In genomic region chr3:121736112-121736511, GRCh38 we compare ENCODE assay signal across 16 cellular contexts. TPM values are rescaled to one million over a fixed set of nuclear protein-coding genes. Genes with fewer than 3 reads are reported as not detected.
A peak's percentile ranks its signal among the peaks of the same experiment; 100 is the strongest.
DNase-seq lines count a peak whose midpoint lies in the region; ATAC-seq and TF ChIP-seq lines count a peak whose summit lies in the region.
"Had no signal": no experiment of that assay in that cellular context is flagged by ENCODE, and none has a peak within 500 bp of the region (broad histone marks: within the 10 kb centered on the region; RNA-seq: fewer than 3 reads in every experiment).

No MANE protein-coding gene starts in this region.

- no peaks in the 10 kb centered on the region for H3K27me3 ChIP-seq in foreskin keratinocyte
- H3K27me3 ChIP-seq: dorsolateral prefrontal cortex, right lobe of liver, uterus had no signal

- peak overlapping the region; percentile 78 for H3K27ac Mint-ChIP-seq in activated T-helper 17 cell treated with anti-CD3 and anti-CD28 coated beads, Interleukin-2, amount 50 U/mL, for 72 hours

- no peak overlapping the region for H3K27ac ChIP-seq in foreskin keratinocyte
- H3K27ac ChIP-seq: dorsolateral prefrontal cortex, right lobe of liver, uterus had no signal

- no peaks in the 10 kb centered on the region for H3K27me3 Mint-ChIP-seq in activated T-helper 17 cell treated with anti-CD3 and anti-CD28 coated beads, Interleukin-2, amount 50 U/mL, for 72 hours

- peak overlapping the region; percentile 53 for H3K4me3 Mint-ChIP-seq in activated T-helper 17 cell treated with anti-CD3 and anti-CD28 coated beads, Interleukin-2, amount 50 U/mL, for 72 hours

- TF ChIP-seq CTCF in foreskin keratinocyte (conservative IDR thresholded peaks at IDR 0.05) = no peak

- peaks cover 35% of the 10 kb centered on the region for H3K4me1 ChIP-seq in foreskin keratinocyte
- H3K4me1 ChIP-seq: uterus had no signal

- DNase-seq in A172 (ENCODE audit: low spot score) (peak; percentile 5), EL (peak; percentile 35), foreskin keratinocyte (peak in 1 of 2 donors; percentile 41), anterior cingulate cortex (lab: John Stamatoyannopoulos, UW) (no peak)
- DNase-seq: dorsolateral prefrontal cortex, MV-4-11, NCI-H187, NCI-H345, occipital lobe, right lobe of liver, uterus had no signal

- peak; percentile 79 for ATAC-seq in activated T-helper 17 cell treated with anti-CD3 and anti-CD28 coated beads, Interleukin-2, amount 50 U/mL, for 72 hours (replicated peaks)
- ATAC-seq in foreskin keratinocyte (peak; percentile 59), HG03571 (IDR thresholded peaks at IDR 0.05; ENCODE audit: unreplicated experiment) (no peak), HG02759 (IDR thresholded peaks at IDR 0.05; ENCODE audit: unreplicated experiment) (no peak)
- ATAC-seq: esophagus mucosa, K562, right lobe of liver had no signal

- H3K4me1 Mint-ChIP-seq in activated T-helper 17 cell treated with anti-CD3 and anti-CD28 coated beads, Interleukin-2, amount 50 U/mL, for 72 hours = peaks cover 43% of the 10 kb centered on the region

- H3K9me3 Mint-ChIP-seq in activated T-helper 17 cell treated with anti-CD3 and anti-CD28 coated beads, Interleukin-2, amount 50 U/mL, for 72 hours = no peaks in the 10 kb centered on the region

- H3K36me3 Mint-ChIP-seq in activated T-helper 17 cell treated with anti-CD3 and anti-CD28 coated beads, Interleukin-2, amount 50 U/mL, for 72 hours (ENCODE audit: low read depth) = peaks cover 41% of the 10 kb centered on the region

RNA-seq across cellular contexts. Expression of gene GOLGB1, which starts 13.4 kb away (rescaled TPM):
- 24.4 and 26.5 TPM in 2 replicates for total RNA-seq in A172 (2014; rRNA removed; shearing (Covaris generic))
- total RNA-seq in activated T-helper 17 cell treated with anti-CD3 and anti-CD28 coated beads, Interleukin-2, amount 50 U/mL, for 72 hours = 10 to 100 TPM; 29.7 to 39.1 TPM
- total RNA-seq in foreskin keratinocyte = 31.0 and 32.4 TPM in 2 replicates
- polyA plus RNA-seq in foreskin keratinocyte = 9.9 and 10.3 TPM in 2 replicates

Comparison
In these comparisons a context has a peak if more than half of its experiments do, and no peak if none do; other contexts are left out.
1. DNase-seq: peak in A172 (single experiment) and EL (single experiment); none in anterior cingulate cortex (0 of 58).
2. ATAC-seq: peak in activated T-helper 17 cell treated with anti-CD3 and anti-CD28 coated beads, Interleukin-2, amount 50 U/mL, for 72 hours (single experiment) and foreskin keratinocyte (single experiment); none in HG03571 (single experiment) and HG02759 (single experiment).